ENCODE assay signal across 1 cellular context in the genomic region with DNA sequence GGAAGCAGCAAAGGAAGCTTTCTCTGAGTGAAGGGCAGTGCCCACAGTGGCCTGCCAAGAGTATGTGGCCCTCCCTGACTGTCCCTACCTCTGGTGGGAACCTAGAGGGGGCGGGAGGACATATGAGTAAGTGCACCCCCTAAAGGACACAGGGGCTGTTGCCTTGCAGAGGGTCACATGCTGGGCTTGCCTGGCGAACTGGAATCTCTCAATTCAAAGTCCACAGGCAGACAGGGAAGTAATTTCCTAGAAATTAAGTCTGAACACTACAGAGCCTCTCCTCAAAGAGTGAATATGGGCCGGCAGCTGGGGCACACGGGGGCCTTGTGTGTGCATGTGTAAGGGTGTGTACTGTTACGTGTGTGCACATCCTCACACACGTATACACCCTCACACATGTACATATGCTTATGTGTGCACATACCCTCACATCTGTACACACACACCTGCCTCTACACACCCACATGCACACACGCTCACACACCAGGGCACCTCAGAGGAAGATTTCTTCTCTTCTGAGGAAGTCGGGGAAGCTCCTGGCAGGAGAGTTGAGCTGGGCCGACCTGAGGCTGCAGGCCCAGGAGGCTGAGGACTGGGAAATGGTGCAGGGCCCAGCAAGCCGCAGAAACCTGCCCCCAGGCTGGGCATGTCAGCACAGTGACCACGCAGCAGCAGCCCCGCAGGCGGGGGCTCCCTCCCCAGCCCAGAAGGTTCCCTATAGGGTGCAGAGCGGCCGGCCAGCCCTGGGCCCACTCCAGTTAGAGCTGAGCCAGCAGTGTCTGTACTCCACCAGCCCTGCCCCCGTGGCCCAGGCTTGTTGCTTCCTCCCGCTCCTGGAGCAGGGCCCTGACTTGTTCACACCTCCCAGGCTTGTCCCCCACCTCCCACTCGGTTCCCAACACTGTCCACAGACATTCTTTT.
TF ChIP-seq lines count a peak whose summit lies in the region.

No MANE protein-coding gene starts in this region.

TF ChIP-seq in HepG2, 621 proteins besides CTCF, POLR2A, EP300 and RAD21 (continued from another document and continues in another):
- TF ChIP-seq, protein P1, sequence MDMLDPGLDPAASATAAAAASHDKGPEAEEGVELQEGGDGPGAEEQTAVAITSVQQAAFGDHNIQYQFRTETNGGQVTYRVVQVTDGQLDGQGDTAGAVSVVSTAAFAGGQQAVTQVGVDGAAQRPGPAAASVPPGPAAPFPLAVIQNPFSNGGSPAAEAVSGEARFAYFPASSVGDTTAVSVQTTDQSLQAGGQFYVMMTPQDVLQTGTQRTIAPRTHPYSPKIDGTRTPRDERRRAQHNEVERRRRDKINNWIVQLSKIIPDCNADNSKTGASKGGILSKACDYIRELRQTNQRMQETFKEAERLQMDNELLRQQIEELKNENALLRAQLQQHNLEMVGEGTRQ (IDR thresholded peaks at IDR 0.05; ENCODE audit: low read depth, low read length), result peak; percentile 22; the same call in 1 of the 2 replicates
- TF ChIP-seq, protein P1 (CRISPR knock-in tag; IDR thresholded peaks at IDR 0.05; ENCODE audit: borderline replicate concordance), result peak; percentile 69; the same call in 1 of the 2 replicates
- TF ChIP-seq, protein P2, sequence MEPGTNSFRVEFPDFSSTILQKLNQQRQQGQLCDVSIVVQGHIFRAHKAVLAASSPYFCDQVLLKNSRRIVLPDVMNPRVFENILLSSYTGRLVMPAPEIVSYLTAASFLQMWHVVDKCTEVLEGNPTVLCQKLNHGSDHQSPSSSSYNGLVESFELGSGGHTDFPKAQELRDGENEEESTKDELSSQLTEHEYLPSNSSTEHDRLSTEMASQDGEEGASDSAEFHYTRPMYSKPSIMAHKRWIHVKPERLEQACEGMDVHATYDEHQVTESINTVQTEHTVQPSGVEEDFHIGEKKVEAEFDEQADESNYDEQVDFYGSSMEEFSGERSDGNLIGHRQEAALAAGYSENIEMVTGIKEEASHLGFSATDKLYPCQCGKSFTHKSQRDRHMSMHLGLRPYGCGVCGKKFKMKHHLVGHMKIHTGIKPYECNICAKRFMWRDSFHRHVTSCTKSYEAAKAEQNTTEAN (CRISPR knock-in tag; conservative IDR thresholded peaks at IDR 0.05), result peak; percentile 71; the same call in 1 of the 2 replicates
- TF ChIP-seq HNF4A (CRISPR knock-in tag; IDR thresholded peaks at IDR 0.05), result peak; percentile 76
- peak; percentile 8; the same call in 1 of the 2 replicates for TF ChIP-seq GABPB1 (CRISPR knock-in tag; IDR thresholded peaks at IDR 0.05)
- no peak for TF ChIP-seq SATB2 (CRISPR knock-in tag; IDR thresholded peaks at IDR 0.05)
- peak; percentile 52 for TF ChIP-seq SALL1 (CRISPR knock-in tag; IDR thresholded peaks at IDR 0.05)
- 0 out of 2 replicates have a peak, but pooled peaks have one; percentile 67 for TF ChIP-seq ZNF552 (CRISPR knock-in tag; IDR thresholded peaks at IDR 0.05; ENCODE audit: borderline replicate concordance)
- peak; percentile 56; the same call in 1 of the 2 replicates for TF ChIP-seq SP4 (CRISPR knock-in tag; IDR thresholded peaks at IDR 0.05)
- TF ChIP-seq NR2F6 (IDR thresholded peaks at IDR 0.05), result no peak
- peak; percentile 20; the same call in 1 of the 2 replicates for TF ChIP-seq NR2F6 (CRISPR knock-in tag; IDR thresholded peaks at IDR 0.05)
- TF ChIP-seq, protein P3, sequence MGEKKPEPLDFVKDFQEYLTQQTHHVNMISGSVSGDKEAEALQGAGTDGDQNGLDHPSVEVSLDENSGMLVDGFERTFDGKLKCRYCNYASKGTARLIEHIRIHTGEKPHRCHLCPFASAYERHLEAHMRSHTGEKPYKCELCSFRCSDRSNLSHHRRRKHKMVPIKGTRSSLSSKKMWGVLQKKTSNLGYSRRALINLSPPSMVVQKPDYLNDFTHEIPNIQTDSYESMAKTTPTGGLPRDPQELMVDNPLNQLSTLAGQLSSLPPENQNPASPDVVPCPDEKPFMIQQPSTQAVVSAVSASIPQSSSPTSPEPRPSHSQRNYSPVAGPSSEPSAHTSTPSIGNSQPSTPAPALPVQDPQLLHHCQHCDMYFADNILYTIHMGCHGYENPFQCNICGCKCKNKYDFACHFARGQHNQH (CRISPR knock-in tag; IDR thresholded peaks at IDR 0.05), result 0 out of 2 replicates have a peak, but pooled peaks have one; percentile 37
- TF ChIP-seq NKX3-1 (CRISPR knock-in tag; IDR thresholded peaks at IDR 0.05), result no peak
- peak; percentile 56; the same call in 1 of the 2 replicates for TF ChIP-seq FOXC1 (CRISPR knock-in tag; IDR thresholded peaks at IDR 0.05; ENCODE audit: borderline replicate concordance)
- TF ChIP-seq, protein P4, sequence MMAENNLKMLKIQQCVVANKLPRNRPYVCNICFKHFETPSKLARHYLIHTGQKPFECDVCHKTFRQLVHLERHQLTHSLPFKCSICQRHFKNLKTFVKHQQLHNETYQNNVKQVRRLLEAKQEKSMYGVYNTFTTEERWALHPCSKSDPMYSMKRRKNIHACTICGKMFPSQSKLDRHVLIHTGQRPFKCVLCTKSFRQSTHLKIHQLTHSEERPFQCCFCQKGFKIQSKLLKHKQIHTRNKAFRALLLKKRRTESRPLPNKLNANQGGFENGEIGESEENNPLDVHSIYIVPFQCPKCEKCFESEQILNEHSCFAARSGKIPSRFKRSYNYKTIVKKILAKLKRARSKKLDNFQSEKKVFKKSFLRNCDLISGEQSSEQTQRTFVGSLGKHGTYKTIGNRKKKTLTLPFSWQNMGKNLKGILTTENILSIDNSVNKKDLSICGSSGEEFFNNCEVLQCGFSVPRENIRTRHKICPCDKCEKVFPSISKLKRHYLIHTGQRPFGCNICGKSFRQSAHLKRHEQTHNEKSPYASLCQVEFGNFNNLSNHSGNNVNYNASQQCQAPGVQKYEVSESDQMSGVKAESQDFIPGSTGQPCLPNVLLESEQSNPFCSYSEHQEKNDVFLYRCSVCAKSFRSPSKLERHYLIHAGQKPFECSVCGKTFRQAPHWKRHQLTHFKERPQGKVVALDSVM (CRISPR knock-in tag; IDR thresholded peaks at IDR 0.05), result no peak
- TF ChIP-seq MAZ (IDR thresholded peaks at IDR 0.05; ENCODE audit: borderline replicate concordance, low read depth, low read length), result no peak
- TF ChIP-seq MAZ (CRISPR knock-in tag; IDR thresholded peaks at IDR 0.05; ENCODE audit: low read depth), result no peak
- peak; percentile 62; the same call in 1 of the 2 replicates for TF ChIP-seq PHF21A (CRISPR knock-in tag; IDR thresholded peaks at IDR 0.05)
- TF ChIP-seq, protein P5, sequence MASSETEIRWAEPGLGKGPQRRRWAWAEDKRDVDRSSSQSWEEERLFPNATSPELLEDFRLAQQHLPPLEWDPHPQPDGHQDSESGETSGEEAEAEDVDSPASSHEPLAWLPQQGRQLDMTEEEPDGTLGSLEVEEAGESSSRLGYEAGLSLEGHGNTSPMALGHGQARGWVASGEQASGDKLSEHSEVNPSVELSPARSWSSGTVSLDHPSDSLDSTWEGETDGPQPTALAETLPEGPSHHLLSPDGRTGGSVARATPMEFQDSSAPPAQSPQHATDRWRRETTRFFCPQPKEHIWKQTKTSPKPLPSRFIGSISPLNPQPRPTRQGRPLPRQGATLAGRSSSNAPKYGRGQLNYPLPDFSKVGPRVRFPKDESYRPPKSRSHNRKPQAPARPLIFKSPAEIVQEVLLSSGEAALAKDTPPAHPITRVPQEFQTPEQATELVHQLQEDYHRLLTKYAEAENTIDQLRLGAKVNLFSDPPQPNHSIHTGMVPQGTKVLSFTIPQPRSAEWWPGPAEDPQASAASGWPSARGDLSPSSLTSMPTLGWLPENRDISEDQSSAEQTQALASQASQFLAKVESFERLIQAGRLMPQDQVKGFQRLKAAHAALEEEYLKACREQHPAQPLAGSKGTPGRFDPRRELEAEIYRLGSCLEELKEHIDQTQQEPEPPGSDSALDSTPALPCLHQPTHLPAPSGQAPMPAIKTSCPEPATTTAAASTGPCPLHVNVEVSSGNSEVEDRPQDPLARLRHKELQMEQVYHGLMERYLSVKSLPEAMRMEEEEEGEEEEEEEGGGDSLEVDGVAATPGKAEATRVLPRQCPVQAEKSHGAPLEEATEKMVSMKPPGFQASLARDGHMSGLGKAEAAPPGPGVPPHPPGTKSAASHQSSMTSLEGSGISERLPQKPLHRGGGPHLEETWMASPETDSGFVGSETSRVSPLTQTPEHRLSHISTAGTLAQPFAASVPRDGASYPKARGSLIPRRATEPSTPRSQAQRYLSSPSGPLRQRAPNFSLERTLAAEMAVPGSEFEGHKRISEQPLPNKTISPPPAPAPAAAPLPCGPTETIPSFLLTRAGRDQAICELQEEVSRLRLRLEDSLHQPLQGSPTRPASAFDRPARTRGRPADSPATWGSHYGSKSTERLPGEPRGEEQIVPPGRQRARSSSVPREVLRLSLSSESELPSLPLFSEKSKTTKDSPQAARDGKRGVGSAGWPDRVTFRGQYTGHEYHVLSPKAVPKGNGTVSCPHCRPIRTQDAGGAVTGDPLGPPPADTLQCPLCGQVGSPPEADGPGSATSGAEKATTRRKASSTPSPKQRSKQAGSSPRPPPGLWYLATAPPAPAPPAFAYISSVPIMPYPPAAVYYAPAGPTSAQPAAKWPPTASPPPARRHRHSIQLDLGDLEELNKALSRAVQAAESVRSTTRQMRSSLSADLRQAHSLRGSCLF (CRISPR knock-in tag; IDR thresholded peaks at IDR 0.05; ENCODE audit: borderline replicate concordance), result 0 out of 2 replicates have a peak, but pooled peaks have one; percentile 23
- TF ChIP-seq CBX2 (IDR thresholded peaks at IDR 0.05; ENCODE audit: low read depth, low read length), result no peak
- TF ChIP-seq CBX2 (CRISPR knock-in tag; IDR thresholded peaks at IDR 0.05; ENCODE audit: low read depth), result no peak
- TF ChIP-seq PHF8 (CRISPR knock-in tag; IDR thresholded peaks at IDR 0.05), result peak; percentile 46; the same call in 1 of the 2 replicates
- peak; percentile 62; the same call in 1 of the 2 replicates for TF ChIP-seq ZNF709 (CRISPR knock-in tag; IDR thresholded peaks at IDR 0.05)
- TF ChIP-seq, protein P6, sequence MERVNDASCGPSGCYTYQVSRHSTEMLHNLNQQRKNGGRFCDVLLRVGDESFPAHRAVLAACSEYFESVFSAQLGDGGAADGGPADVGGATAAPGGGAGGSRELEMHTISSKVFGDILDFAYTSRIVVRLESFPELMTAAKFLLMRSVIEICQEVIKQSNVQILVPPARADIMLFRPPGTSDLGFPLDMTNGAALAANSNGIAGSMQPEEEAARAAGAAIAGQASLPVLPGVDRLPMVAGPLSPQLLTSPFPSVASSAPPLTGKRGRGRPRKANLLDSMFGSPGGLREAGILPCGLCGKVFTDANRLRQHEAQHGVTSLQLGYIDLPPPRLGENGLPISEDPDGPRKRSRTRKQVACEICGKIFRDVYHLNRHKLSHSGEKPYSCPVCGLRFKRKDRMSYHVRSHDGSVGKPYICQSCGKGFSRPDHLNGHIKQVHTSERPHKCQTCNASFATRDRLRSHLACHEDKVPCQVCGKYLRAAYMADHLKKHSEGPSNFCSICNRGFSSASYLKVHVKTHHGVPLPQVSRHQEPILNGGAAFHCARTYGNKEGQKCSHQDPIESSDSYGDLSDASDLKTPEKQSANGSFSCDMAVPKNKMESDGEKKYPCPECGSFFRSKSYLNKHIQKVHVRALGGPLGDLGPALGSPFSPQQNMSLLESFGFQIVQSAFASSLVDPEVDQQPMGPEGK (CRISPR knock-in tag; IDR thresholded peaks at IDR 0.05), result peak; percentile 43
- peak; percentile 5 for TF ChIP-seq TEAD3 (CRISPR knock-in tag; optimal IDR thresholded peaks at IDR 0.05; ENCODE audit: borderline replicate concordance)
- TF ChIP-seq, protein P7, sequence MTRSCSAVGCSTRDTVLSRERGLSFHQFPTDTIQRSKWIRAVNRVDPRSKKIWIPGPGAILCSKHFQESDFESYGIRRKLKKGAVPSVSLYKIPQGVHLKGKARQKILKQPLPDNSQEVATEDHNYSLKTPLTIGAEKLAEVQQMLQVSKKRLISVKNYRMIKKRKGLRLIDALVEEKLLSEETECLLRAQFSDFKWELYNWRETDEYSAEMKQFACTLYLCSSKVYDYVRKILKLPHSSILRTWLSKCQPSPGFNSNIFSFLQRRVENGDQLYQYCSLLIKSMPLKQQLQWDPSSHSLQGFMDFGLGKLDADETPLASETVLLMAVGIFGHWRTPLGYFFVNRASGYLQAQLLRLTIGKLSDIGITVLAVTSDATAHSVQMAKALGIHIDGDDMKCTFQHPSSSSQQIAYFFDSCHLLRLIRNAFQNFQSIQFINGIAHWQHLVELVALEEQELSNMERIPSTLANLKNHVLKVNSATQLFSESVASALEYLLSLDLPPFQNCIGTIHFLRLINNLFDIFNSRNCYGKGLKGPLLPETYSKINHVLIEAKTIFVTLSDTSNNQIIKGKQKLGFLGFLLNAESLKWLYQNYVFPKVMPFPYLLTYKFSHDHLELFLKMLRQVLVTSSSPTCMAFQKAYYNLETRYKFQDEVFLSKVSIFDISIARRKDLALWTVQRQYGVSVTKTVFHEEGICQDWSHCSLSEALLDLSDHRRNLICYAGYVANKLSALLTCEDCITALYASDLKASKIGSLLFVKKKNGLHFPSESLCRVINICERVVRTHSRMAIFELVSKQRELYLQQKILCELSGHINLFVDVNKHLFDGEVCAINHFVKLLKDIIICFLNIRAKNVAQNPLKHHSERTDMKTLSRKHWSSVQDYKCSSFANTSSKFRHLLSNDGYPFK (CRISPR knock-in tag; IDR thresholded peaks at IDR 0.05; ENCODE audit: borderline replicate concordance), result 0 out of 2 replicates have a peak, but pooled peaks have one; percentile 47
- TF ChIP-seq, protein P8, sequence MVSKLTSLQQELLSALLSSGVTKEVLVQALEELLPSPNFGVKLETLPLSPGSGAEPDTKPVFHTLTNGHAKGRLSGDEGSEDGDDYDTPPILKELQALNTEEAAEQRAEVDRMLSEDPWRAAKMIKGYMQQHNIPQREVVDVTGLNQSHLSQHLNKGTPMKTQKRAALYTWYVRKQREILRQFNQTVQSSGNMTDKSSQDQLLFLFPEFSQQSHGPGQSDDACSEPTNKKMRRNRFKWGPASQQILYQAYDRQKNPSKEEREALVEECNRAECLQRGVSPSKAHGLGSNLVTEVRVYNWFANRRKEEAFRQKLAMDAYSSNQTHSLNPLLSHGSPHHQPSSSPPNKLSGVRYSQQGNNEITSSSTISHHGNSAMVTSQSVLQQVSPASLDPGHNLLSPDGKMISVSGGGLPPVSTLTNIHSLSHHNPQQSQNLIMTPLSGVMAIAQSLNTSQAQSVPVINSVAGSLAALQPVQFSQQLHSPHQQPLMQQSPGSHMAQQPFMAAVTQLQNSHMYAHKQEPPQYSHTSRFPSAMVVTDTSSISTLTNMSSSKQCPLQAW (CRISPR knock-in tag; IDR thresholded peaks at IDR 0.05), result no peak
- TF ChIP-seq ZNF34 (CRISPR knock-in tag; IDR thresholded peaks at IDR 0.05; ENCODE audit: borderline replicate concordance), result no peak
- TF ChIP-seq, protein P9, sequence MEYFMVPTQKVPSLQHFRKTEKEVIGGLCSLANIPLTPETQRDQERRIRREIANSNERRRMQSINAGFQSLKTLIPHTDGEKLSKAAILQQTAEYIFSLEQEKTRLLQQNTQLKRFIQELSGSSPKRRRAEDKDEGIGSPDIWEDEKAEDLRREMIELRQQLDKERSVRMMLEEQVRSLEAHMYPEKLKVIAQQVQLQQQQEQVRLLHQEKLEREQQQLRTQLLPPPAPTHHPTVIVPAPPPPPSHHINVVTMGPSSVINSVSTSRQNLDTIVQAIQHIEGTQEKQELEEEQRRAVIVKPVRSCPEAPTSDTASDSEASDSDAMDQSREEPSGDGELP (IDR thresholded peaks at IDR 0.05; ENCODE audit: borderline replicate concordance, low read depth), result peak; percentile 33; the same call in 1 of the 2 replicates
